In the genomic region with DNA sequence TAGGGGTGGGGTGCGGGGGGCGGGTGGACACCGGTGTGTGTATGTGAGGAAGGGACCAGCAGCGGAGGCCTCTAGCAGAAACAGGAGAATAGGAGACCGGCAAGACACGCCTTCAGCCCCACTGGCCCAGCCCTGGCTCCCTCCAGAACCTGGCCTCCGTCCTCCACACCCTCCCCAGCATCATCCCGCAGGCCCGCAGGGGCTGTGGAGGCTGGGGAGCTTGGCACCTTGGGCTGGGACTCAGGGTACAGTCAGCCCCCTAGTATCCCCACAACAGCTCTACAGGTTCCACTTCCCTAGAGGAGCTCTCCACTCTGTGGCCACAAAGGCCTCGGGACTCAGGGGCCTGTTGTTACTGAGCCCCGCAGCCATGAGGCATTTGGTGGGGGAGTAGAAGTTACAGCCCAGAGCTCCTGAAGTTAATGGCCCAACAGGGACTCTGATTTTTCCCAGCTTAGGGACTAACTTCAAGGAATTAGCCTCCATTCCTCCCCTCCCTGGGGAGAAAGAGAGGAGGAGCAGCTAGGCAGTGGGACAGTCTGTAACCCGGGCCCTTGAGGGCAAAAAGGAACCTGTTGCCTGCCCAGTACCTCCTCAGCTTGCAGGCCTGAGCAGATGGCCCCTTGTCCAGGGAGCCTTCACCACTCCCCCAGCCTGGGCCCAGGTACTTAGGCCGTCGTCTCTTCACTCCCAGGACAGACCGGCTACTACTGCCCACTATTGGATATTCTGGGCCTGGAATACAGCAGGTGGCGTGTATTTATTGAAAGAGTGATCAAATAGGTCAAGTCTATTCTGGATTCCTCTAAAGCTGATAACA, we compare ENCODE assay signal across 8 cellular contexts. TPM values are rescaled to one million over a fixed set of nuclear protein-coding genes. Genes with fewer than 3 reads are reported as not detected.
DNase-seq lines count a peak whose midpoint lies in the region; ATAC-seq and TF ChIP-seq lines count a peak whose summit lies in the region.

No MANE protein-coding gene starts in this region.

- H3K9me3 ChIP-seq in SU-DHL-6 (ENCODE audit: insufficient read depth, low read length) (no peaks in the 10 kb centered on the region), gastroesophageal sphincter (no peaks in the 10 kb centered on the region), psoas muscle (no peaks in the 10 kb centered on the region)

- peak overlapping the region; percentile 55 for H3K9ac ChIP-seq in SU-DHL-6 (ENCODE audit: low read length)

- no peaks in the 10 kb centered on the region for H3K27me3 ChIP-seq in SU-DHL-6 (ENCODE audit: low read length)
- H3K27me3 ChIP-seq in gastroesophageal sphincter: no peaks in the 10 kb centered on the region
- no peaks in the 10 kb centered on the region for H3K27me3 ChIP-seq in psoas muscle (ENCODE audit: insufficient read depth in 3 of 3, low read length in 2 of 3)

- H3K79me2 ChIP-seq in SU-DHL-6 (ENCODE audit: insufficient read depth, low read length): no peaks in the 10 kb centered on the region

- TF ChIP-seq POLR2A in gastroesophageal sphincter (IDR thresholded peaks at IDR 0.05): no peak

- intact Hi-C loops in psoas muscle (cut with DNase I): loop anchor here in 1 of 2 donors (5.0 kb wide), 1 partner anchor 64 kb away; no protein-coding TSS in a partner anchor

- no peak for TF ChIP-seq EP300 in gastroesophageal sphincter (IDR thresholded peaks at IDR 0.05)

- H3K4me1 ChIP-seq in gastroesophageal sphincter (peaks cover 4 to 59% (median 28%) of the 10 kb centered on the region in 3 donors), psoas muscle (peaks cover 33% of the 10 kb centered on the region)

- peak overlapping the region; percentile 83 for H3K4me2 ChIP-seq in SU-DHL-6 (ENCODE audit: low read depth, low read length, poor library complexity, severe bottlenecking)

- no peaks in the 10 kb centered on the region for H4K20me1 ChIP-seq in SU-DHL-6 (ENCODE audit: low read depth, low read length)

- H3K36me3 ChIP-seq in SU-DHL-6 (ENCODE audit: low read length) (no peaks in the 10 kb centered on the region), gastroesophageal sphincter (no peaks in the 10 kb centered on the region), psoas muscle (ENCODE audit: insufficient read depth in 1 of 2, low read depth in 1 of 2) (no peaks in the 10 kb centered on the region)

- H3K9me2 ChIP-seq in SU-DHL-6 (replicated peaks; ENCODE audit: insufficient read depth, low read length): no peaks in the 10 kb centered on the region

- H3K27ac ChIP-seq in 22Rv1: 0 out of 2 replicates have a peak overlapping the region, but pooled peaks have one; percentile 37
- H3K27ac ChIP-seq in SU-DHL-6 (ENCODE audit: low read depth, low read length): no peak overlapping the region
- peak overlapping the region; percentile 91 to 96 (median 96) for H3K27ac ChIP-seq in gastroesophageal sphincter
- H3K27ac ChIP-seq in psoas muscle: peak overlapping the region; percentile 78

- DNase-seq in psoas muscle (peak; percentile 55 to 66), NCI-H226 (no peak), NCI-H2107 (lab: John Stamatoyannopoulos, UW) (no peak)

- peak; percentile 13 for ATAC-seq in GM19395 (IDR thresholded peaks at IDR 0.05; ENCODE audit: unreplicated experiment)
- peak; percentile 2 for ATAC-seq in gastroesophageal sphincter
- peak in 2 of 4 donors; percentile 16 to 21 for ATAC-seq in psoas muscle
- no peak for ATAC-seq in HG03457 (IDR thresholded peaks at IDR 0.05; ENCODE audit: unreplicated experiment)

- H2AFZ ChIP-seq in SU-DHL-6 (ENCODE audit: low read depth, low read length, severe bottlenecking): peak overlapping the region; percentile 82

- H3K4me3 ChIP-seq in SU-DHL-6 (ENCODE audit: insufficient read depth, low read length, poor library complexity, severe bottlenecking): peak overlapping the region; percentile 53
- H3K4me3 ChIP-seq in gastroesophageal sphincter: peak overlapping the region; percentile 34 to 60
- H3K4me3 ChIP-seq in psoas muscle: peak overlapping the region; percentile 63

- H3F3A ChIP-seq in SU-DHL-6 (ENCODE audit: insufficient read depth): no peaks in the 10 kb centered on the region

- TF ChIP-seq CTCF in 22Rv1 (IDR thresholded peaks at IDR 0.05): no peak
- TF ChIP-seq CTCF in SU-DHL-6 (IDR thresholded peaks at IDR 0.05; ENCODE audit: insufficient read depth, low read length, poor library complexity, severe bottlenecking): no peak
- no peak for TF ChIP-seq CTCF in gastroesophageal sphincter (IDR thresholded peaks at IDR 0.05)
- no peak for TF ChIP-seq CTCF in psoas muscle (IDR thresholded peaks at IDR 0.05)

- WGBS in gastroesophageal sphincter (ENCODE audit: low coverage in 1 of 2), 2 donors: 80 to 84% methylated on average over 1 to 4 of the region's 16 CpGs
- 58 to 75% (median 60%) methylated on average over 13 to 16 of the region's 16 CpGs for WGBS in psoas muscle, 3 donors

RNA-seq across cellular contexts. Expression of a gene that starts 20.0 kb away (rescaled TPM):
- not detected for total RNA-seq in gastroesophageal sphincter
- 1 to 10 TPM in 1 of 4 donors, under 1 TPM in 2, not detected in 1; 0.48 to 1.4 (median 0.62) TPM for total RNA-seq in psoas muscle
- 1 to 10 TPM in 1 of 3 donors, under 1 TPM in 2; 0.25 to 1.1 (median 0.77) TPM for polyA plus RNA-seq in psoas muscle

RNA-seq across cellular contexts. Expression of a gene that starts 28.3 kb away (rescaled TPM):
- total RNA-seq in gastroesophageal sphincter (10 to 100 TPM; 42.2 to 69.2 (median 60.2) TPM), psoas muscle (10 to 100 TPM in 1 of 4 donors, 1 to 10 TPM in 3; 4.2 to 11.1 (median 8.6) TPM)
- polyA plus RNA-seq in psoas muscle: 10 to 100 TPM in 1 of 3 donors, 1 to 10 TPM in 2; 2.8 to 10.2 (median 6.6) TPM

Comparison
In these comparisons a context has a peak if more than half of its experiments do, and no peak if none do; other contexts are left out.
1. DNase-seq: peak in psoas muscle (2 of 2); none in NCI-H226 (single experiment) and NCI-H2107 (single experiment).
2. Peak in every context shown above with its lines, with median percentiles within 50 percentile points of each other: H3K4me3 ChIP-seq.